Comparison of ENCODE assay signal across 8 cellular contexts in the genomic region with DNA sequence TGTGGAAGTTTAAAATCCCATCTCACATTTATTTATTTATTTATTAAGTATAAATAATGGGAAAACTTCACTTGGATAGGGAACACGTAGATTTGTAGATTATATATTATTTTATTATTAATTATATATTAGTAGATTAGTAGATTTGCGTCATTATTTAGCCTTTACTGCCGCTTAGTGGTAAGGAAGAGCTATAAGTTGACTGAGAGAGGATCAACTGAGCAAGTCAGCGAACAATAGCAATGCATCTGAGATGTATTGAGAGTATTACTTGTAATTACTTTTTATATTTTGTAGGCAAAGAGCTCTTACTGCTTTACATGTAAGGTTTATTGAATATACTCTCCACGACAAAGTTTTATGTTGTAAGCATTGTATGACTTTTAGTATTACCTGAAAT.
A peak's percentile ranks its signal among the peaks of the same experiment; 100 is the strongest.
DNase-seq lines count a peak whose midpoint lies in the region; TF ChIP-seq lines count a peak whose summit lies in the region.

No MANE protein-coding gene starts in this region.

- no peak overlapping the region for H3K27ac Mint-ChIP-seq in chondrocyte (ENCODE audit: unreplicated experiment)

- peak; percentile 29 for TF ChIP-seq CTCF in GM12864 (IDR thresholded peaks at IDR 0.05; ENCODE audit: low read depth, low read length, missing control alignments)
- peak; percentile 88 for TF ChIP-seq CTCF in chondrocyte (IDR thresholded peaks at IDR 0.05)

- no peaks in the 10 kb centered on the region for H3K4me1 Mint-ChIP-seq in chondrocyte (ENCODE audit: low read depth)

- no peak overlapping the region for H3K4me3 Mint-ChIP-seq in chondrocyte (ENCODE audit: unreplicated experiment)

- H3K27me3 Mint-ChIP-seq in chondrocyte (ENCODE audit: low read depth): peaks cover 49% of the 10 kb centered on the region

- H3K4me3 ChIP-seq in GM12864 (ENCODE audit: low read depth, low read length): no peak overlapping the region

- no peak for DNase-seq in GM12864 (ENCODE audit: low read depth)
- DNase-seq in Kasumi-1 (lab: John Stamatoyannopoulos, UW): peak; percentile 38 to 60
- DNase-seq in chondrocyte (ENCODE audit: low spot score): no peak
- peak; percentile 13 for DNase-seq in non-pigmented ciliary epithelial cell (ENCODE audit: low read depth)
- DNase-seq in glomerular visceral epithelial cell (ENCODE audit: extremely low spot score): no peak
- no peak for DNase-seq in middle frontal gyrus (ENCODE audit: extremely low spot score, low spot score)
- DNase-seq in retina: no peak
- DNase-seq in mesenteric fat pad (ENCODE audit: low spot score): no peak

- H3K36me3 Mint-ChIP-seq in chondrocyte (ENCODE audit: low read depth): no peaks in the 10 kb centered on the region

- no peaks in the 10 kb centered on the region for H3K9me3 Mint-ChIP-seq in chondrocyte (ENCODE audit: low read depth)

Comparison
In these comparisons a context has a peak if more than half of its experiments do, and no peak if none do; other contexts are left out.
1. DNase-seq: peak in Kasumi-1 (2 of 2) and non-pigmented ciliary epithelial cell (single experiment); none in GM12864 (single experiment), chondrocyte (single experiment), glomerular visceral epithelial cell (single experiment), middle frontal gyrus (single experiment), retina (single experiment) and mesenteric fat pad (single experiment).